21 cellular contexts compared by ENCODE assay signal in genomic region chr3:13082677-13083076, GRCh38.
"Had no signal": no experiment of that assay in that cellular context is flagged by ENCODE, and none has a peak within 500 bp of the region (broad histone marks: within the 10 kb centered on the region; RNA-seq: fewer than 3 reads in every experiment).

No MANE protein-coding gene starts in this region.

- H3K4me3 ChIP-seq: spleen, thyroid gland had no signal

- H3K9me3 Mint-ChIP-seq: activated T-helper 1 cell treated with anti-CD3 and anti-CD28 coated beads, Interleukin-12 subunit alpha, Interleukin-12 subunit beta, Interleukin-2, Interleukin-4 antibody, amounts not matched to agents 30 ng/mL and 10 ng/mL and 1 ng/mL, durations not matched to agents 14 hours and 24 hours and 36 hours; nephron progenitor cell; stimulated activated naive CD8-positive, alpha-beta T cell treated with anti-CD3 and anti-CD28 coated beads, Interleukin-15, Interleukin-2, amounts not matched to agents 100 ng/mL and 50 ng/mL, for 24 hours had no signal

- DNase-seq: activated CD4-positive, alpha-beta T cell treated with anti-CD3 and anti-CD28 coated beads for 48 hours; activated CD8-positive, alpha-beta T cell treated with anti-CD3 and anti-CD28 coated beads, Interleukin-2, amount 10 ng/mL, durations not matched to agents 7 days and 5 days; activated gamma-delta T cell; activated naive CD4-positive, alpha-beta T cell treated with anti-CD3 and anti-CD28 coated beads, Interleukin-2, amount 50 U/mL, for 16 hours; aorta; dermis blood vessel endothelial cell; effector CD8-positive, alpha-beta T cell; foreskin fibroblast; kidney; nephron progenitor cell; retina; spleen; stimulated activated CD4-positive, alpha-beta T cell treated with anti-CD3 and anti-CD28 coated beads, Interleukin-4, amount 100 ng/mL, for 1 hour; substantia nigra; SW 1271; T-helper 17 cell; thyroid gland had no signal

- H3K27ac ChIP-seq: thyroid gland had no signal

- H3K4me3 Mint-ChIP-seq: activated CD8-positive, alpha-beta T cell treated with anti-CD3 and anti-CD28 coated beads, Interleukin-2, amount 10 ng/mL, durations not matched to agents 7 days and 5 days; activated T-helper 1 cell treated with anti-CD3 and anti-CD28 coated beads, Interleukin-12 subunit alpha, Interleukin-12 subunit beta, Interleukin-2, Interleukin-4 antibody, amounts not matched to agents 30 ng/mL and 10 ng/mL and 1 ng/mL, durations not matched to agents 14 hours and 24 hours and 36 hours; brain; nephron progenitor cell; stimulated activated naive CD8-positive, alpha-beta T cell treated with anti-CD3 and anti-CD28 coated beads, Interleukin-15, Interleukin-2, amounts not matched to agents 100 ng/mL and 50 ng/mL, for 24 hours; T-helper 17 cell had no signal

- H3K36me3 Mint-ChIP-seq: brain had no signal

- H3K36me3 ChIP-seq: spleen, thyroid gland had no signal

- H3K27ac Mint-ChIP-seq: activated T-helper 1 cell treated with anti-CD3 and anti-CD28 coated beads, Interleukin-12 subunit alpha, Interleukin-12 subunit beta, Interleukin-2, Interleukin-4 antibody, amounts not matched to agents 30 ng/mL and 10 ng/mL and 1 ng/mL, durations not matched to agents 14 hours and 24 hours and 36 hours; nephron progenitor cell; progenitor cell of endocrine pancreas; stimulated activated naive CD8-positive, alpha-beta T cell treated with anti-CD3 and anti-CD28 coated beads, Interleukin-15, Interleukin-2, amounts not matched to agents 100 ng/mL and 50 ng/mL, for 24 hours had no signal

- H3K9me3 ChIP-seq: spleen, thyroid gland had no signal

- ATAC-seq: activated CD8-positive, alpha-beta T cell treated with anti-CD3 and anti-CD28 coated beads, Interleukin-2, amount 10 ng/mL, durations not matched to agents 7 days and 5 days; T-helper 17 cell had no signal

- H3K27me3 ChIP-seq: spleen, thyroid gland had no signal

- H3K27me3 Mint-ChIP-seq: stimulated activated naive CD8-positive, alpha-beta T cell treated with anti-CD3 and anti-CD28 coated beads, Interleukin-15, Interleukin-2, amounts not matched to agents 100 ng/mL and 50 ng/mL, for 24 hours had no signal
